ENCODE assay signal across 16 cellular contexts in the genomic region with DNA sequence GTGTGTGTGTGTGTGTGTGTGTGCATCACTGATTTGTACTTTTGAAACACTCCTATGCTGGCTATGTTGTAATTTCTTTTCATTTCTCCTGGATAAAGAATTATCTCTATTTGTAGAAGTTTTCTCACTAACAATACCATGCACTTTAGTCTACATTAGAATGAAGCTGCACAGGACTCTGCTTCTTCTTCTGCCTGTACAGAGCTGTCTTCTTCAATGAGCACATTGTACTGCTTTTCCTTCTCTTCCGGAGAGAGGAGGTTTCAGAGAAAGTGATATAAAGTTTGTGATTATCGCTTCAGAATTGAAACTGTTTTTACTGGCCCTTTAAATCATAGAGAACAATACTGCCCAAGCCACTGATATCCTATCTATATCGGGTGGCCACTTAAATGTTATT.
A peak's percentile ranks its signal among the peaks of the same experiment; 100 is the strongest.
DNase-seq lines count a peak whose midpoint lies in the region; ATAC-seq and TF ChIP-seq lines count a peak whose summit lies in the region.
"Had no signal": no experiment of that assay in that cellular context is flagged by ENCODE, and none has a peak within 500 bp of the region (broad histone marks: within the 10 kb centered on the region; RNA-seq: fewer than 3 reads in every experiment).

No MANE protein-coding gene starts in this region.

- H3K4me1 ChIP-seq in Panc1 (ENCODE audit: control insufficient read depth, insufficient read depth, low read length): peaks cover 3% of the 10 kb centered on the region; the same call in 1 of the 2 replicates
- H3K4me1 ChIP-seq in adipocyte (ENCODE audit: control insufficient read depth, insufficient read depth, low read length): peaks cover 23% of the 10 kb centered on the region
- H3K4me1 ChIP-seq in mesenchymal stem cell (ENCODE audit: control insufficient read depth, insufficient read depth, low read depth, low read length): no peaks in the 10 kb centered on the region
- peaks cover 0 to 22% of the 10 kb centered on the region in 2 donors for H3K4me1 ChIP-seq in neuronal stem cell (ENCODE audit: control insufficient read depth in 2 of 2, insufficient read depth in 1 of 2, low read depth in 1 of 2, low read length in 2 of 2)

- H2AFZ ChIP-seq in mesenchymal stem cell (ENCODE audit: low read depth, low read length) (no peak overlapping the region), neuronal stem cell (ENCODE audit: low read length) (peak overlapping the region; percentile 74)

- no peak for TF ChIP-seq CTCF in Panc1 (IDR thresholded peaks at IDR 0.05)

- H3K9me3 ChIP-seq in Panc1 (ENCODE audit: control insufficient read depth, insufficient read depth, low read depth, low read length) (no peaks in the 10 kb centered on the region), adipocyte (ENCODE audit: control insufficient read depth, low read length) (no peaks in the 10 kb centered on the region), mesenchymal stem cell (ENCODE audit: control insufficient read depth, low read length) (no peaks in the 10 kb centered on the region), neuronal stem cell (replicated peaks in 1 of 2; ENCODE audit: control insufficient read depth in 2 of 2, insufficient read depth in 1 of 2, low read depth in 1 of 2, low read length in 2 of 2) (peaks cover 0 to 2% of the 10 kb centered on the region in 2 donors)
- H3K9me3 ChIP-seq: A549, BLaER1 had no signal

- 100% methylated on average over 3 of the region's 3 CpGs for WGBS in mesenchymal stem cell
- no CpG with 5 or more reads among the region's 3 CpGs for WGBS in neuronal stem cell (ENCODE audit: extremely low coverage in 2 of 2, insufficient read length in 2 of 2, insufficient replicate concordance in 1 of 2), 2 donors

- no peak overlapping the region for H3K4ac ChIP-seq in mesenchymal stem cell (ENCODE audit: low read depth in 1 of 2, low read length in 2 of 2)
- no peak overlapping the region for H3K4ac ChIP-seq in neuronal stem cell (ENCODE audit: low read length)

- H3K18ac ChIP-seq in mesenchymal stem cell (ENCODE audit: low read depth in 1 of 2, low read length in 2 of 2): no peak overlapping the region
- H3K18ac ChIP-seq in neuronal stem cell (ENCODE audit: low read length): no peak overlapping the region

- H4K8ac ChIP-seq in mesenchymal stem cell (ENCODE audit: low read length): no peak overlapping the region
- no peak overlapping the region for H4K8ac ChIP-seq in neuronal stem cell (ENCODE audit: low read depth, low read length)

- H2BK15ac ChIP-seq in mesenchymal stem cell (ENCODE audit: low read depth, poor library complexity, severe bottlenecking) (no peak overlapping the region), neuronal stem cell (ENCODE audit: low read length) (no peak overlapping the region)

- BruUV-seq in Panc1 (replicated peaks; lab: Mats Ljungman, UMichigan): no TSS peak

- H2BK5ac ChIP-seq in mesenchymal stem cell (ENCODE audit: low read depth, low read length, poor library complexity, severe bottlenecking) (no peak overlapping the region), neuronal stem cell (ENCODE audit: low read length) (no peak overlapping the region)

- no peak for DNase-seq in Panc1 (ENCODE audit: low read depth, low spot score)
- DNase-seq in adipocyte (ENCODE audit: low read depth): no peak
- no peak for DNase-seq in mesenchymal stem cell
- no peak for DNase-seq in neuronal stem cell (ENCODE audit: low spot score)
- no peak for DNase-seq in A172 (ENCODE audit: low spot score)
- no peak for DNase-seq in activated CD8-positive, alpha-beta memory T cell treated with anti-CD3 and anti-CD28 coated beads for 24 hours
- DNase-seq in HK-2 (ENCODE audit: unreplicated experiment): no peak
- DNase-seq: CD4-positive, alpha-beta memory T cell; DMS153; DMS79; GDM1; H9 had no signal

- POLR2A ChIA-PET in Panc1 (lab: Charles Lee): no interaction called here

- no peak overlapping the region for H2AK5ac ChIP-seq in mesenchymal stem cell (ENCODE audit: low read length, severe bottlenecking)
- no peak overlapping the region for H2AK5ac ChIP-seq in neuronal stem cell (ENCODE audit: low read depth, low read length)

- ATAC-seq in Panc1 (no peak), HG03159 (IDR thresholded peaks at IDR 0.05; ENCODE audit: unreplicated experiment) (no peak)
- ATAC-seq: A549 had no signal

- no peak overlapping the region for H4K91ac ChIP-seq in mesenchymal stem cell (ENCODE audit: low read length)
- no peak overlapping the region for H4K91ac ChIP-seq in neuronal stem cell (ENCODE audit: low read depth, low read length, poor library complexity)

- H3K27ac ChIP-seq in Panc1 (ENCODE audit: low read length) (peak overlapping the region; percentile 66; the same call in 1 of the 2 replicates), mesenchymal stem cell (ENCODE audit: low read length, poor library complexity, severe bottlenecking) (no peak overlapping the region), neuronal stem cell (replicated peaks; ENCODE audit: low read length) (no peak overlapping the region)
- H3K27ac ChIP-seq: A549, BLaER1, KMS-11 had no signal

- intact Hi-C loops in Panc1 (cut with micrococcal nuclease; ENCODE audit: unreplicated experiment): no loop called here

- H3K4me3 ChIP-seq in Panc1 (ENCODE audit: low read depth in 2 of 2, low read length in 2 of 2) (no peak overlapping the region), adipocyte (ENCODE audit: low read length) (no peak overlapping the region), mesenchymal stem cell (ENCODE audit: insufficient read depth in 1 of 2, low read depth in 1 of 2, low read length in 2 of 2) (no peak overlapping the region), neuronal stem cell (ENCODE audit: low read length in 2 of 2) (no peak overlapping the region)
- H3K4me3 ChIP-seq: A549, BLaER1 had no signal

- H3K36me3 ChIP-seq in Panc1 (ENCODE audit: control insufficient read depth, insufficient read depth, low read length): no peaks in the 10 kb centered on the region
- no peaks in the 10 kb centered on the region for H3K36me3 ChIP-seq in adipocyte (ENCODE audit: control insufficient read depth, insufficient read depth, low read length, severe bottlenecking)
- H3K36me3 ChIP-seq in mesenchymal stem cell (ENCODE audit: control insufficient read depth in 1 of 2, insufficient read depth in 2 of 2, low read depth in 1 of 2, low read length in 2 of 2): no peaks in the 10 kb centered on the region
- no peaks in the 10 kb centered on the region for H3K36me3 ChIP-seq in neuronal stem cell (replicated peaks in 1 of 2; ENCODE audit: control insufficient read depth in 2 of 2, insufficient read depth in 2 of 2, low read length in 2 of 2)
- H3K36me3 ChIP-seq: BLaER1 had no signal

- H3K14ac ChIP-seq in mesenchymal stem cell (ENCODE audit: low read length in 2 of 2) (no peak overlapping the region), neuronal stem cell (ENCODE audit: low read length) (no peak overlapping the region)

- no peaks in the 10 kb centered on the region for H3K27me3 ChIP-seq in Panc1 (ENCODE audit: control insufficient read depth, insufficient read depth, low read length)
- no peaks in the 10 kb centered on the region for H3K27me3 ChIP-seq in adipocyte (replicated peaks; ENCODE audit: control insufficient read depth, insufficient read depth, low read length)
- H3K27me3 ChIP-seq in mesenchymal stem cell (ENCODE audit: control insufficient read depth in 1 of 2, insufficient read depth in 1 of 2, low read length in 2 of 2): no peaks in the 10 kb centered on the region
- H3K27me3 ChIP-seq in neuronal stem cell (ENCODE audit: control insufficient read depth in 3 of 3, insufficient read depth in 3 of 3, low read depth in 1 of 3, low read length in 3 of 3): no peaks in the 10 kb centered on the region
- H3K27me3 ChIP-seq: BLaER1 had no signal

- H3K23ac ChIP-seq in mesenchymal stem cell (ENCODE audit: low read length in 2 of 2) (no peak overlapping the region), neuronal stem cell (ENCODE audit: low read depth, low read length, poor library complexity) (no peak overlapping the region)

- H2BK12ac ChIP-seq in mesenchymal stem cell (ENCODE audit: low read length in 2 of 2) (no peak overlapping the region), neuronal stem cell (ENCODE audit: low read length) (no peak overlapping the region)

- peak overlapping the region; percentile 12 for H3K9ac ChIP-seq in adipocyte (ENCODE audit: low read length)
- peak overlapping the region; percentile 14 for H3K9ac ChIP-seq in mesenchymal stem cell (ENCODE audit: low read length)
- H3K9ac ChIP-seq in neuronal stem cell (ENCODE audit: low read depth, low read length, poor library complexity): no peak overlapping the region
- H3K9ac ChIP-seq: BLaER1, KMS-11 had no signal

- no peaks in the 10 kb centered on the region for H3K79me1 ChIP-seq in mesenchymal stem cell (replicated peaks; ENCODE audit: low read length, poor library complexity, severe bottlenecking)
- no peaks in the 10 kb centered on the region for H3K79me1 ChIP-seq in neuronal stem cell (ENCODE audit: low read depth, low read length)

- in situ Hi-C loops in Panc1 (cut with HindIII; ENCODE audit: low pct_unique_long_range_greater_than_20kb, low sequenced_read_pairs): no loop called here

- CTCF ChIA-PET in Panc1 (lab: Charles Lee): no interaction called here

- H3K4me2 ChIP-seq in mesenchymal stem cell (ENCODE audit: low read length, poor library complexity, severe bottlenecking) (no peak overlapping the region), neuronal stem cell (ENCODE audit: insufficient read depth, low read length, poor library complexity, severe bottlenecking) (no peak overlapping the region)
- H3K4me2 ChIP-seq: A549, BLaER1, KMS-11 had no signal

- H2BK120ac ChIP-seq in mesenchymal stem cell (ENCODE audit: low read depth, low read length) (no peak overlapping the region), neuronal stem cell (ENCODE audit: low read depth, low read length) (no peak overlapping the region)
